In genomic region chr9:33272061-33272460, GRCh38 we compare ENCODE assay signal across 23 cellular contexts. TPM values are rescaled to one million over a fixed set of nuclear protein-coding genes. Genes with fewer than 3 reads are reported as not detected.
DNase-seq lines count a peak whose midpoint lies in the region; ATAC-seq, FAIRE-seq and TF ChIP-seq lines count a peak whose summit lies in the region.
"Had no signal": no experiment of that assay in that cellular context is flagged by ENCODE, and none has a peak within 500 bp of the region (broad histone marks: within the 10 kb centered on the region; RNA-seq: fewer than 3 reads in every experiment).

No MANE protein-coding gene starts in this region.

- no peak overlapping the region for H3K4ac ChIP-seq in IMR-90 (ENCODE audit: low read depth, low read length)

- no peak for TF ChIP-seq RAD21 in IMR-90 (IDR thresholded peaks at IDR 0.05; ENCODE audit: low read length)
- TF ChIP-seq RAD21 in K562 (CRISPR knock-in tag; conservative IDR thresholded peaks at IDR 0.05 in 1 of 2, IDR thresholded peaks at IDR 0.05 in 1 of 2) = no peak

- no peak overlapping the region for H3K56ac ChIP-seq in IMR-90 (ENCODE audit: extremely low read depth, insufficient read depth, low read length)

- no peak overlapping the region for H3K4me2 ChIP-seq in IMR-90 (ENCODE audit: low read depth, low read length)
- H3K4me2 ChIP-seq in K562 (ENCODE audit: insufficient read depth, low read length) = no peak overlapping the region

- H2BK15ac ChIP-seq in IMR-90 (ENCODE audit: low read depth, low read length) = no peak overlapping the region

- H3K4me1 Mint-ChIP-seq in osteocyte (ENCODE audit: unreplicated experiment) (no peaks in the 10 kb centered on the region), glutamatergic neuron (ENCODE audit: low read depth, unreplicated experiment) (no peaks in the 10 kb centered on the region), T-cell (peaks cover 20 to 24% (median 22%) of the 10 kb centered on the region in 3 donors)

- H2AFZ ChIP-seq in IMR-90 (replicated peaks; ENCODE audit: low read length, poor library complexity) = no peak overlapping the region
- H2AFZ ChIP-seq in K562 (ENCODE audit: low read depth, low read length) = no peak overlapping the region

- WGBS in IMR-90 (ENCODE audit: extremely low coverage in 2 of 2, insufficient read length in 1 of 2), 2 experiments = no CpG with 5 or more reads among the region's 1 CpG
- 36% methylated on average over 1 of the region's 1 CpG for WGBS in K562 (ENCODE audit: insufficient coverage, low coverage, missing lambda C conversion rate)

- no TSS peak for BruUV-seq in IMR-90 (replicated peaks; lab: Mats Ljungman, UMichigan)
- BruUV-seq in K562 (replicated peaks; lab: Mats Ljungman, UMichigan) = no TSS peak

- H3K27ac ChIP-seq in IMR-90 (ENCODE audit: insufficient read depth, low read length) (no peak overlapping the region), K562 (ENCODE audit: extremely low read depth, low read depth, low read length) (no peak overlapping the region)
- H3K27ac ChIP-seq: 22Rv1, ascending aorta, SK-N-MC, upper lobe of right lung had no signal

- H4K91ac ChIP-seq in IMR-90 (ENCODE audit: insufficient read depth, low read depth, low read length) = no peak overlapping the region

- CTCF ChIA-PET in IMR-90 (lab: Yijun Ruan, JAX) (no interaction called here), K562 (lab: Yijun Ruan, JAX; ENCODE audit: low intra/inter-chr PET ratio) (no interaction called here), T-cell (lab: Charles Lee) (no interaction called here)

- TF ChIP-seq CTCF in IMR-90 (conservative IDR thresholded peaks at IDR 0.05; ENCODE audit: low read depth, low read length) (no peak), K562 (IDR thresholded peaks at IDR 0.05 in 2 of 3, conservative IDR thresholded peaks at IDR 0.05 in 1 of 3; ENCODE audit: insufficient read depth in 2 of 3, low read depth in 1 of 3, low read length in 3 of 3) (no peak), osteocyte (IDR thresholded peaks at IDR 0.05) (no peak), glutamatergic neuron (IDR thresholded peaks at IDR 0.05; ENCODE audit: partially characterized antibody, unreplicated experiment) (no peak)

- DNase-seq in DMS53 (lab: John Stamatoyannopoulos, UW) (peak; percentile 72), DMS53 treated with DMSO at 0.1 percent for 48 hours (lab: John Stamatoyannopoulos, UW; ENCODE audit: unreplicated experiment) (no peak), IMR-90 (no peak), K562 (ENCODE audit: extremely low read depth in 1 of 4, low spot score in 3 of 4) (peak in 2 of 4 experiments; percentile 33 to 44), osteocyte (ENCODE audit: extremely low spot score, unreplicated experiment) (peak; percentile 13), glutamatergic neuron (no peak), T-cell (no peak)
- DNase-seq: activated CD4-positive, alpha-beta T cell treated with anti-CD3 and anti-CD28 coated beads, Interleukin-2, amount 50 U/mL, for 1 hour; activated naive CD4-positive, alpha-beta T cell treated with Interleukin-2 at 50 U/mL for 16 hours; Calu3; cerebellar nuclear complex; HCEC 1CT; left ventricle myocardium superior; midbrain; NCI-H1105 treated with DMSO at 0.1 percent for 48 hours; NCI-H524; RPMI8226; upper lobe of right lung had no signal

- peaks cover 48% of the 10 kb centered on the region for H3K36me3 Mint-ChIP-seq in osteocyte (ENCODE audit: unreplicated experiment)
- no peaks in the 10 kb centered on the region for H3K36me3 Mint-ChIP-seq in glutamatergic neuron (ENCODE audit: unreplicated experiment)
- peaks cover 59% of the 10 kb centered on the region for H3K36me3 Mint-ChIP-seq in T-cell

- FAIRE-seq in K562 (lab: Jason Lieb, UNC) = no peak

- TF ChIP-seq POLR2A in IMR-90 (IDR thresholded peaks at IDR 0.05; ENCODE audit: low read depth, low read length) (no peak), K562 (conservative IDR thresholded peaks at IDR 0.05) (no peak)

- H3K27me3 Mint-ChIP-seq in osteocyte (ENCODE audit: unreplicated experiment) = no peaks in the 10 kb centered on the region
- no peaks in the 10 kb centered on the region for H3K27me3 Mint-ChIP-seq in glutamatergic neuron (ENCODE audit: unreplicated experiment)
- H3K27me3 Mint-ChIP-seq in T-cell = no peaks in the 10 kb centered on the region

- H3K9me3 Mint-ChIP-seq in osteocyte (ENCODE audit: unreplicated experiment) = no peaks in the 10 kb centered on the region
- no peaks in the 10 kb centered on the region for H3K9me3 Mint-ChIP-seq in glutamatergic neuron (ENCODE audit: unreplicated experiment)
- no peaks in the 10 kb centered on the region for H3K9me3 Mint-ChIP-seq in T-cell

- no peak overlapping the region for H4K8ac ChIP-seq in IMR-90 (ENCODE audit: low read depth in 2 of 2, low read length in 2 of 2)

- dilution Hi-C loops in IMR-90 (cut with HindIII; ENCODE audit: low sequenced_read_pairs, unreplicated experiment) = no loop called here

- no peak overlapping the region for H3K23ac ChIP-seq in IMR-90 (ENCODE audit: low read depth, low read length)

- H3K36me3 ChIP-seq in IMR-90 (ENCODE audit: control insufficient read depth, insufficient read depth, low read length) (peaks cover 37% of the 10 kb centered on the region), K562 (ENCODE audit: control insufficient read depth, insufficient read depth, low read length) (peaks cover 73% of the 10 kb centered on the region)

- H3K79me2 ChIP-seq in K562 (ENCODE audit: control insufficient read depth, insufficient read depth, low read length) = no peaks in the 10 kb centered on the region

- peak; percentile 28; the same call in 1 of the 2 replicates for ATAC-seq in IMR-90 (ENCODE audit: low read depth)
- ATAC-seq in K562 = peak; percentile 70
- no peak for ATAC-seq in HG03280 (IDR thresholded peaks at IDR 0.05; ENCODE audit: unreplicated experiment)
- no peak for ATAC-seq in T-cell (replicated peaks in 1 of 4)
- ATAC-seq: left ventricle myocardium superior, upper lobe of right lung had no signal

- H3K4me1 ChIP-seq in IMR-90 (ENCODE audit: control insufficient read depth, insufficient read depth, low read length) (peaks cover 5% of the 10 kb centered on the region), K562 (replicated peaks in 1 of 2; ENCODE audit: control insufficient read depth in 2 of 2, insufficient read depth in 2 of 2, low read length in 2 of 2) (peaks cover 0 to 8% of the 10 kb centered on the region in 2 experiments; a peak in 2 of 5 replicates)
- H3K4me1 ChIP-seq: ascending aorta, upper lobe of right lung had no signal

- POLR2A ChIA-PET in IMR-90 (lab: Charles Lee; ENCODE audit: unreplicated experiment) (no interaction called here), K562 (lab: Yijun Ruan, JAX) (interaction anchor here (0.7 kb wide), 1 partner anchor 126 kb away, joined by 5 read pairs; no protein-coding TSS in a partner anchor), T-cell (lab: Charles Lee) (interaction anchor here in 1 of 2 donors (0.5 kb wide), 1 partner anchor 31 kb away, joined by 5 read pairs; no protein-coding TSS in a partner anchor)

- H4K20me1 ChIP-seq in IMR-90 (ENCODE audit: insufficient read depth, low read length) = no peaks in the 10 kb centered on the region
- no peaks in the 10 kb centered on the region for H4K20me1 ChIP-seq in K562 (replicated peaks; ENCODE audit: control insufficient read depth, insufficient read depth, low read length)

- intact Hi-C loops in IMR-90 (cut with micrococcal nuclease) = no loop called here
- intact Hi-C loops in K562 (cut with micrococcal nuclease) = no loop called here

- H4K5ac ChIP-seq in IMR-90 (ENCODE audit: low read depth, low read length) = no peak overlapping the region

- H2BK20ac ChIP-seq in IMR-90 (ENCODE audit: low read depth, low read length) = no peak overlapping the region

- H3K27me3 ChIP-seq in IMR-90 (ENCODE audit: control insufficient read depth, insufficient read depth, low read length) (no peaks in the 10 kb centered on the region), K562 (ENCODE audit: control insufficient read depth in 2 of 2, insufficient read depth in 2 of 2, low read length in 2 of 2) (no peaks in the 10 kb centered on the region)
- H3K27me3 ChIP-seq: ascending aorta, upper lobe of right lung had no signal

- H3K18ac ChIP-seq in IMR-90 (ENCODE audit: low read depth, low read length) = no peak overlapping the region

- H2AK9ac ChIP-seq in IMR-90 (replicated peaks; ENCODE audit: low read depth, low read length, poor library complexity) = no peak overlapping the region

- H3K4me3 Mint-ChIP-seq in osteocyte (ENCODE audit: unreplicated experiment) = no peak overlapping the region
- H3K4me3 Mint-ChIP-seq in glutamatergic neuron (ENCODE audit: unreplicated experiment) = no peak overlapping the region
- no peak overlapping the region for H3K4me3 Mint-ChIP-seq in T-cell

- in situ Hi-C loops in IMR-90 (cut with MboI; ENCODE audit: low sequenced_read_pairs) (no loop called here), K562 (cut with MboI) (no loop called here)

- H3K4me3 ChIP-seq in IMR-90 (ENCODE audit: insufficient read depth, low read depth, low read length) (no peak overlapping the region), K562 (no peak overlapping the region)
- H3K4me3 ChIP-seq: ascending aorta, SK-N-MC, upper lobe of right lung had no signal

- H3K9me3 ChIP-seq in IMR-90 (ENCODE audit: control insufficient read depth, insufficient read depth, low read length) = no peaks in the 10 kb centered on the region
- no peaks in the 10 kb centered on the region for H3K9me3 ChIP-seq in K562 (replicated peaks; ENCODE audit: control insufficient read depth, insufficient read depth, low read depth, low read length)
- H3K9me3 ChIP-seq: ascending aorta, upper lobe of right lung had no signal

- H3K9me1 ChIP-seq in IMR-90 (ENCODE audit: insufficient read depth, low read length) = peaks cover 2% of the 10 kb centered on the region; the same call in 1 of the 2 replicates
- no peaks in the 10 kb centered on the region for H3K9me1 ChIP-seq in K562 (ENCODE audit: control insufficient read depth, insufficient read depth, low read length)

- H2AK5ac ChIP-seq in IMR-90 (ENCODE audit: low read depth, low read length) = no peak overlapping the region

- no peak overlapping the region for H2BK120ac ChIP-seq in IMR-90 (ENCODE audit: low read depth, low read length)

- no peak overlapping the region for H2BK5ac ChIP-seq in IMR-90 (ENCODE audit: low read depth, low read length, poor library complexity, severe bottlenecking)

- no peak overlapping the region for H3K27ac Mint-ChIP-seq in osteocyte (ENCODE audit: unreplicated experiment)
- H3K27ac Mint-ChIP-seq in glutamatergic neuron (ENCODE audit: unreplicated experiment) = no peak overlapping the region
- no peak overlapping the region for H3K27ac Mint-ChIP-seq in T-cell

- H3K9ac ChIP-seq in IMR-90 (ENCODE audit: low read depth, low read length) = no peak overlapping the region
- H3K9ac ChIP-seq in K562 (ENCODE audit: insufficient read depth in 1 of 2, low read depth in 2 of 2, low read length in 2 of 2) = no peak overlapping the region; a peak in 1 of 4 replicates

- TF ChIP-seq EP300 in K562 (IDR thresholded peaks at IDR 0.05; ENCODE audit: low read length) = no peak

- no peak overlapping the region for H3K14ac ChIP-seq in IMR-90 (replicated peaks; ENCODE audit: low read depth, low read length)

- peaks cover 17 to 26% of the 10 kb centered on the region in 2 experiments; a peak in 3 of 4 replicates for H3K79me1 ChIP-seq in IMR-90 (ENCODE audit: low read depth in 1 of 2, low read length in 2 of 2)

RNA-seq across cellular contexts. Expression of gene CHMP5, which starts 7.2 kb away (rescaled TPM):
- 70.6 and 95.5 TPM in 2 replicates for total RNA-seq in IMR-90 (2012; rRNA removed)
- polyA plus RNA-seq in IMR-90 (2012; rRNA removed) = 70.2 and 80.8 TPM in 2 replicates
- polyA plus RNA-seq in IMR-90 (2012; cell fraction: cytosol; rRNA removed) = 14.6 and 19.1 TPM in 2 replicates
- polyA plus RNA-seq in IMR-90 (2012; cell fraction: nucleus; rRNA removed; ENCODE audit: low replicate concordance) = 4.9 and 27.8 TPM in 2 replicates
- total RNA-seq in K562 (2011; cell fraction: chromatin; rRNA removed; ENCODE audit: low replicate concordance) = 5.5 and 19.4 TPM in 2 replicates
- 4.7 and 5.7 TPM in 2 replicates for total RNA-seq in K562 (2011; cell fraction: nucleolus; rRNA removed)
- 14.0 and 18.7 TPM in 2 replicates for total RNA-seq in K562 (2011; cell fraction: nucleoplasm; rRNA removed)
- 34.2 and 42.8 TPM in 2 replicates for total RNA-seq in K562 (2014; rRNA removed)
- 59.9 and 71.6 TPM in 2 replicates for total RNA-seq in K562 (2014; rRNA removed; fragmentation: Illumina TruSeq; extraction: Trizol)
- total RNA-seq in K562 (2015; rRNA removed; fragmentation: Illumina TruSeq; extraction: Trizol) = 33.8 and 36.5 TPM in 2 replicates
- 36.0 and 39.3 TPM in 2 replicates for total RNA-seq in K562 (2021)
- polyA plus RNA-seq in K562 (2011; rRNA removed) = 53.3 and 67.2 TPM in 2 replicates
- polyA plus RNA-seq in K562 (2011; cell fraction: cytosol; rRNA removed) = 9.2 and 27.3 TPM in 2 replicates
- polyA plus RNA-seq in K562 (2011; cell fraction: nucleus; rRNA removed) = 8.0 and 17.0 TPM in 2 replicates
- 38.2 and 46.2 TPM in 2 replicates for polyA plus RNA-seq in K562 (2012)
- 50.9 and 53.0 TPM in 2 replicates for polyA plus RNA-seq in K562 (2014; fragmentation: Illumina TruSeq; extraction: Trizol)
- 100 to 1,000 TPM in 1 of 2 experiments, 10 to 100 TPM in 1; 99.5 to 105 TPM for polyA plus RNA-seq in K562 (2014; fragmentation: Nextera tagmentation; extraction: Ambion mirVana)
- 53.0 and 54.9 TPM in 2 replicates for polyA plus RNA-seq in K562 (2014; rRNA removed)
- 50.1 and 53.8 TPM in 2 replicates for polyA minus RNA-seq in K562 (2011; rRNA and poly(A)+ RNA removed)
- polyA minus RNA-seq in K562 (2011; cell fraction: cytosol; rRNA and poly(A)+ RNA removed) = 13.8 and 14.3 TPM in 2 replicates
- polyA minus RNA-seq in K562 (2011; cell fraction: nucleus; rRNA and poly(A)+ RNA removed) = 4.0 and 5.9 TPM in 2 replicates
- total RNA-seq in osteocyte = 63.7 and 64.4 TPM in 2 replicates
- total RNA-seq in glutamatergic neuron (ENCODE audit: unreplicated experiment) = 61.7 TPM
- total RNA-seq in T-cell = 10 to 100 TPM; 20.5 to 32.1 (median 30.8) TPM

RNA-seq across cellular contexts. Expression of gene BAG1, which starts 7.6 kb away (rescaled TPM):
- total RNA-seq in IMR-90 (2012; rRNA removed) (4.5 and 8.3 TPM in 2 replicates), K562 (2014; rRNA removed) (76.1 and 106 TPM in 2 replicates), K562 (2014; rRNA removed; fragmentation: Illumina TruSeq; extraction: Trizol) (56.0 and 57.6 TPM in 2 replicates), K562 (2015; rRNA removed; fragmentation: Illumina TruSeq; extraction: Trizol) (56.0 and 59.2 TPM in 2 replicates), K562 (2021) (86.6 and 94.5 TPM in 2 replicates), osteocyte (64.5 and 73.9 TPM in 2 replicates), glutamatergic neuron (ENCODE audit: unreplicated experiment) (92.5 TPM), T-cell (10 to 100 TPM; 59.4 to 69.9 (median 62.4) TPM)
- polyA plus RNA-seq in IMR-90 (2012; rRNA removed) (20.4 and 20.9 TPM in 2 replicates), K562 (2011; rRNA removed) (30.3 and 46.1 TPM in 2 replicates), K562 (2014; fragmentation: Illumina TruSeq; extraction: Trizol) (56.9 and 60.0 TPM in 2 replicates), K562 (2014; fragmentation: Nextera tagmentation; extraction: Ambion mirVana) (10 to 100 TPM in 1 of 2 experiments, 1 to 10 TPM in 1; 9.7 to 10.0 TPM), K562 (2014; rRNA removed) (103 and 120 TPM in 2 replicates)
- polyA plus RNA-seq in IMR-90 (2012; cell fraction: cytosol; rRNA removed) = 25.9 and 61.7 TPM in 2 replicates
- 13.3 and 25.4 TPM in 2 replicates for polyA plus RNA-seq in IMR-90 (2012; cell fraction: nucleus; rRNA removed; ENCODE audit: low replicate concordance)
- total RNA-seq in K562 (2011; cell fraction: chromatin; rRNA removed; ENCODE audit: low replicate concordance) = 64.8 and 75.0 TPM in 2 replicates
- total RNA-seq in K562 (2011; cell fraction: nucleolus; rRNA removed) = 51.1 and 58.0 TPM in 2 replicates
- total RNA-seq in K562 (2011; cell fraction: nucleoplasm; rRNA removed) = 69.4 and 101 TPM in 2 replicates
- polyA plus RNA-seq in K562 (2011; cell fraction: cytosol; rRNA removed) = 22.2 and 23.4 TPM in 2 replicates
- 22.2 and 25.2 TPM in 2 replicates for polyA plus RNA-seq in K562 (2011; cell fraction: nucleus; rRNA removed)
- polyA plus RNA-seq in K562 (2012) = 56.8 and 58.7 TPM in 2 replicates
- polyA minus RNA-seq in K562 (2011; rRNA and poly(A)+ RNA removed) = 26.4 TPM in 2 replicates
- 13.6 and 14.4 TPM in 2 replicates for polyA minus RNA-seq in K562 (2011; cell fraction: cytosol; rRNA and poly(A)+ RNA removed)
- polyA minus RNA-seq in K562 (2011; cell fraction: nucleus; rRNA and poly(A)+ RNA removed) = 27.6 and 40.3 TPM in 2 replicates

RNA-seq across cellular contexts. Expression of gene NFX1, which starts 18.3 kb away (rescaled TPM):
- total RNA-seq in IMR-90 (2012; rRNA removed) (36.0 and 36.9 TPM in 2 replicates), K562 (2014; rRNA removed) (22.1 and 23.8 TPM in 2 replicates), K562 (2014; rRNA removed; fragmentation: Illumina TruSeq; extraction: Trizol) (26.3 and 28.7 TPM in 2 replicates), K562 (2015; rRNA removed; fragmentation: Illumina TruSeq; extraction: Trizol) (24.8 and 26.8 TPM in 2 replicates), K562 (2021) (29.9 and 30.8 TPM in 2 replicates), osteocyte (36.1 and 39.9 TPM in 2 replicates), glutamatergic neuron (ENCODE audit: unreplicated experiment) (37.5 TPM), T-cell (10 to 100 TPM; 41.5 to 55.8 (median 48.5) TPM)
- polyA plus RNA-seq in IMR-90 (2012; rRNA removed) (25.3 and 27.0 TPM in 2 replicates), K562 (2011; rRNA removed) (36.5 and 38.9 TPM in 2 replicates), K562 (2014; fragmentation: Illumina TruSeq; extraction: Trizol) (32.7 and 38.5 TPM in 2 replicates), K562 (2014; fragmentation: Nextera tagmentation; extraction: Ambion mirVana) (10 to 100 TPM in 1 of 2 experiments, 1 to 10 TPM in 1; 8.8 to 32.5 TPM), K562 (2014; rRNA removed) (24.0 TPM in 2 replicates)
- 10.8 and 23.4 TPM in 2 replicates for polyA plus RNA-seq in IMR-90 (2012; cell fraction: cytosol; rRNA removed)
- polyA plus RNA-seq in IMR-90 (2012; cell fraction: nucleus; rRNA removed; ENCODE audit: low replicate concordance) = 31.3 and 53.5 TPM in 2 replicates
- 66.7 and 97.6 TPM in 2 replicates for total RNA-seq in K562 (2011; cell fraction: chromatin; rRNA removed; ENCODE audit: low replicate concordance)
- total RNA-seq in K562 (2011; cell fraction: nucleolus; rRNA removed) = 38.2 and 46.5 TPM in 2 replicates
- 46.0 and 51.6 TPM in 2 replicates for total RNA-seq in K562 (2011; cell fraction: nucleoplasm; rRNA removed)
- 37.3 and 38.7 TPM in 2 replicates for polyA plus RNA-seq in K562 (2011; cell fraction: cytosol; rRNA removed)
- polyA plus RNA-seq in K562 (2011; cell fraction: nucleus; rRNA removed) = 31.5 and 51.2 TPM in 2 replicates
- 24.7 and 28.0 TPM in 2 replicates for polyA plus RNA-seq in K562 (2012)
- polyA minus RNA-seq in K562 (2011; rRNA and poly(A)+ RNA removed) = 86.2 and 99.5 TPM in 2 replicates
- polyA minus RNA-seq in K562 (2011; cell fraction: cytosol; rRNA and poly(A)+ RNA removed) = 17.6 and 30.2 TPM in 2 replicates
- 29.8 and 38.5 TPM in 2 replicates for polyA minus RNA-seq in K562 (2011; cell fraction: nucleus; rRNA and poly(A)+ RNA removed)

RNA-seq across cellular contexts. Expression of gene SPINK4, which starts 32.1 kb away (rescaled TPM):
- total RNA-seq in IMR-90 (2012; rRNA removed) = not detected in 2 replicates
- polyA plus RNA-seq in IMR-90 (2012; rRNA removed) = not detected in 2 replicates
- polyA plus RNA-seq in IMR-90 (2012; cell fraction: cytosol; rRNA removed) = not detected in 2 replicates
- polyA plus RNA-seq in IMR-90 (2012; cell fraction: nucleus; rRNA removed; ENCODE audit: low replicate concordance) = not detected in 2 replicates
- not detected in 2 replicates for total RNA-seq in K562 (2011; cell fraction: chromatin; rRNA removed; ENCODE audit: low replicate concordance)
- not detected in 2 replicates for total RNA-seq in K562 (2011; cell fraction: nucleolus; rRNA removed)
- total RNA-seq in K562 (2011; cell fraction: nucleoplasm; rRNA removed) = not detected in 2 replicates
- total RNA-seq in K562 (2014; rRNA removed) = not detected in 2 replicates
- total RNA-seq in K562 (2014; rRNA removed; fragmentation: Illumina TruSeq; extraction: Trizol) = 1.1 and 1.6 TPM in 2 replicates
- total RNA-seq in K562 (2015; rRNA removed; fragmentation: Illumina TruSeq; extraction: Trizol) = not detected in 2 replicates
- total RNA-seq in K562 (2021) = 0.80 TPM in 1 of 2 replicates, not detected in the other
- 0.74 and 1.1 TPM in 2 replicates for polyA plus RNA-seq in K562 (2011; rRNA removed)
- polyA plus RNA-seq in K562 (2011; cell fraction: cytosol; rRNA removed) = 1.3 TPM in 1 of 2 replicates, not detected in the other
- not detected in 2 replicates for polyA plus RNA-seq in K562 (2011; cell fraction: nucleus; rRNA removed)
- polyA plus RNA-seq in K562 (2012) = 0.92 and 2.0 TPM in 2 replicates
- polyA plus RNA-seq in K562 (2014; fragmentation: Illumina TruSeq; extraction: Trizol) = 2.0 and 2.1 TPM in 2 replicates
- 1 to 10 TPM; 3.9 to 5.5 TPM for polyA plus RNA-seq in K562 (2014; fragmentation: Nextera tagmentation; extraction: Ambion mirVana)
- 2.1 and 5.1 TPM in 2 replicates for polyA plus RNA-seq in K562 (2014; rRNA removed)
- not detected in 2 replicates for polyA minus RNA-seq in K562 (2011; rRNA and poly(A)+ RNA removed)
- 11.9 and 19.0 TPM in 2 replicates for polyA minus RNA-seq in K562 (2011; cell fraction: cytosol; rRNA and poly(A)+ RNA removed)
- 3.2 TPM in 1 of 2 replicates, not detected in the other for polyA minus RNA-seq in K562 (2011; cell fraction: nucleus; rRNA and poly(A)+ RNA removed)
- not detected in 2 replicates for total RNA-seq in osteocyte
- total RNA-seq in glutamatergic neuron (ENCODE audit: unreplicated experiment) = not detected
- total RNA-seq in T-cell = not detected
- total RNA-seq: ascending aorta, Calu3, left ventricle myocardium superior, LHCN-M2, upper lobe of right lung had no signal

Comparison
In these comparisons a context has a peak if more than half of its experiments do, and no peak if none do; other contexts are left out.
1. DNase-seq: peak in DMS53 (single experiment) and osteocyte (single experiment); none in DMS53 treated with DMSO at 0.1 percent for 48 hours (single experiment), IMR-90 (single experiment), glutamatergic neuron (single experiment) and T-cell (0 of 34).
2. ATAC-seq: peak in IMR-90 (single experiment) and K562 (single experiment); none in HG03280 (single experiment) and T-cell (0 of 4).